ENCODE assay signal across 22 cellular contexts in the genomic region with DNA sequence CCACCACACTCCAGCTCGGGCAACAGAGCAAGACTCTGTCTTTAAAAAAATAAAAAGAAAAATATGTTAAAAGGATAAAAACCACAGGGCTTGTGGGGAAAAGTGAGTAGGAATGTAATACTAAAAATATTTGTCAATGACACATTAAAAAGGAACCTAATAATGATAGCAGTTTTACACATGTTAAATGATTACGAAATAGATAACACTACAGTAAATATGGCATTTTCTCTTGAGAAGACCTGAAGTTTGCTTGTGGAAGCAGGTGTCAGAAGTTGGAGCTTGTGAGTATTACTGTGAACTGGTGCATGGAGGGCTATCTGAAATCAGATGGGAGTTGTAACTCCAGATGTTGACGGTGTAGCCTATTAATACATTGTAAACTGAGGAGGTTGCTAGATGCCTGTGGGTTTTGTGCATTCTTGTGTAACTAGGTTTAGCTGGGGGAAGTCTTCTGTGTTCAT. TPM values are rescaled to one million over a fixed set of nuclear protein-coding genes. Genes with fewer than 3 reads are reported as not detected.
A peak's percentile ranks its signal among the peaks of the same experiment; 100 is the strongest.
DNase-seq lines count a peak whose midpoint lies in the region; ATAC-seq, FAIRE-seq and TF ChIP-seq lines count a peak whose summit lies in the region.
"Had no signal": no experiment of that assay in that cellular context is flagged by ENCODE, and none has a peak within 500 bp of the region (broad histone marks: within the 10 kb centered on the region; RNA-seq: fewer than 3 reads in every experiment).

No MANE protein-coding gene starts in this region.

- H3K4me2 ChIP-seq in HepG2 (ENCODE audit: low read depth, low read length) (no peak overlapping the region), hepatocyte (no peak overlapping the region)
- H3K4me2 ChIP-seq: A549 had no signal

- no peak for TF ChIP-seq EP300 in HepG2 (IDR thresholded peaks at IDR 0.05; ENCODE audit: low read depth in 2 of 2, low read length in 2 of 2)
- no peak for TF ChIP-seq EP300 in HepG2 (CRISPR knock-in tag; IDR thresholded peaks at IDR 0.05; ENCODE audit: borderline replicate concordance)

- no peak for FAIRE-seq in HepG2 (lab: Jason Lieb, UNC)
- FAIRE-seq: A549 had no signal

- TF ChIP-seq CTCF in HepG2 (CRISPR knock-in tag; IDR thresholded peaks at IDR 0.05) (no peak), right lobe of liver (IDR thresholded peaks at IDR 0.05) (no peak), astrocyte of the spinal cord (IDR thresholded peaks at IDR 0.05; ENCODE audit: low read depth, low read length) (no peak), foreskin keratinocyte (conservative IDR thresholded peaks at IDR 0.05) (no peak), hepatocyte (IDR thresholded peaks at IDR 0.05; ENCODE audit: poor library complexity) (no peak)

- no peak for TF ChIP-seq RAD21 in HepG2 (CRISPR knock-in tag; IDR thresholded peaks at IDR 0.05)

- no peak for ATAC-seq in HepG2
- no peak for ATAC-seq in right lobe of liver
- no peak for ATAC-seq in foreskin keratinocyte
- no peak for ATAC-seq in GM21526 (IDR thresholded peaks at IDR 0.05; ENCODE audit: low FRiP score, unreplicated experiment)
- ATAC-seq: A549; activated CD4-positive, alpha-beta T cell treated with anti-CD3 and anti-CD28 coated beads for 36 hours; lower lobe of right lung; upper lobe of right lung had no signal

- no peak overlapping the region for H3K4me3 ChIP-seq in HepG2 (replicated peaks in 1 of 3; ENCODE audit: insufficient read depth in 1 of 3, low read depth in 2 of 3, low read length in 3 of 3)
- no peak overlapping the region for H3K4me3 ChIP-seq in right lobe of liver
- no peak overlapping the region for H3K4me3 ChIP-seq in astrocyte of the spinal cord (ENCODE audit: low read depth, low read length)
- no peak overlapping the region for H3K4me3 ChIP-seq in hepatocyte
- H3K4me3 ChIP-seq: A549, breast epithelium, lower lobe of right lung, upper lobe of right lung had no signal

- no TSS peak for BruUV-seq in HepG2 (replicated peaks; lab: Mats Ljungman, UMichigan)

- intact Hi-C loops in HepG2 (cut with micrococcal nuclease; ENCODE audit: unreplicated experiment): no loop called here
- intact Hi-C loops in right lobe of liver (cut with DNase I): no loop called here

- H4K20me1 ChIP-seq in HepG2 (ENCODE audit: insufficient read depth, low read length): no peaks in the 10 kb centered on the region
- no peaks in the 10 kb centered on the region for H4K20me1 ChIP-seq in hepatocyte (ENCODE audit: insufficient read depth, poor library complexity, severe bottlenecking)

- H3K27ac ChIP-seq in HepG2 (ENCODE audit: extremely low read length, insufficient read depth, low read length): no peak overlapping the region
- H3K27ac ChIP-seq in right lobe of liver: no peak overlapping the region
- H3K27ac ChIP-seq in foreskin keratinocyte: no peak overlapping the region
- no peak overlapping the region for H3K27ac ChIP-seq in hepatocyte
- H3K27ac ChIP-seq: A549, breast epithelium, lower lobe of right lung, upper lobe of right lung had no signal

- DNase-seq in HepG2 (ENCODE audit: low spot score) (no peak), right lobe of liver (no peak), astrocyte of the spinal cord (ENCODE audit: low read depth, low spot score) (peak; percentile 79), foreskin keratinocyte (peak; percentile 14 to 27), hepatocyte (ENCODE audit: low spot score) (no peak), RKO (ENCODE audit: low spot score) (no peak), NCI-H82 (lab: John Stamatoyannopoulos, UW) (no peak)
- DNase-seq: activated CD4-positive, alpha-beta T cell treated with anti-CD3 and anti-CD28 coated beads for 36 hours; activated naive CD4-positive, alpha-beta T cell; effector CD4-positive, alpha-beta T cell; GDM1; lower lobe of right lung; MV-4-11; naive B cell; NCI-H2081; NCI-H524; stimulated activated naive CD4-positive, alpha-beta T cell; T1000; upper lobe of right lung had no signal

- H3K36me3 ChIP-seq in HepG2 (replicated peaks in 1 of 2; ENCODE audit: control insufficient read depth in 1 of 2, insufficient read depth in 2 of 2, low read length in 2 of 2): peaks cover 12 to 20% of the 10 kb centered on the region in 2 experiments
- H3K36me3 ChIP-seq in right lobe of liver: no peaks in the 10 kb centered on the region
- no peaks in the 10 kb centered on the region for H3K36me3 ChIP-seq in hepatocyte (replicated peaks; ENCODE audit: insufficient read depth, low read depth)
- H3K36me3 ChIP-seq: breast epithelium had no signal

- in situ Hi-C loops in HepG2 (cut with HindIII; ENCODE audit: extremely low pct_ligation_motif_present, low pct_unique_long_range_greater_than_20kb) (no loop called here), astrocyte of the spinal cord (cut with HindIII; ENCODE audit: low sequenced_read_pairs) (no loop called here)

- H3K79me2 ChIP-seq in HepG2 (ENCODE audit: insufficient read depth, low read length) (no peaks in the 10 kb centered on the region), hepatocyte (no peaks in the 10 kb centered on the region)

- H3K9me3 ChIP-seq in HepG2 (ENCODE audit: low read length) (no peaks in the 10 kb centered on the region), right lobe of liver (no peaks in the 10 kb centered on the region), hepatocyte (ENCODE audit: low read depth) (no peaks in the 10 kb centered on the region)
- H3K9me3 ChIP-seq: A549, breast epithelium, lower lobe of right lung, upper lobe of right lung had no signal

- POLR2A ChIA-PET in HepG2 (lab: Yijun Ruan, JAX): no interaction called here

- 95% methylated on average over 3 of the region's 3 CpGs for WGBS in HepG2 (ENCODE audit: low lambda C conversion rate)
- WGBS in right lobe of liver (ENCODE audit: insufficient coverage, low coverage, low lambda C conversion rate, missing lambda C conversion rate): 96% methylated on average over 3 of the region's 3 CpGs
- 74% methylated on average over 3 of the region's 3 CpGs for WGBS in hepatocyte (ENCODE audit: low lambda C conversion rate, missing lambda C conversion rate)

- no peak overlapping the region for H3K9ac ChIP-seq in HepG2 (ENCODE audit: insufficient read depth, low read depth, low read length)

- H2AFZ ChIP-seq in HepG2 (ENCODE audit: low read length) (no peak overlapping the region), hepatocyte (no peak overlapping the region)

- H3K9me2 ChIP-seq in hepatocyte (replicated peaks; ENCODE audit: insufficient read depth): no peaks in the 10 kb centered on the region

- no peaks in the 10 kb centered on the region for H3K27me3 ChIP-seq in HepG2 (ENCODE audit: control insufficient read depth in 1 of 2, insufficient read depth in 2 of 2, low read length in 2 of 2)
- H3K27me3 ChIP-seq in right lobe of liver: no peaks in the 10 kb centered on the region
- H3K27me3 ChIP-seq in foreskin keratinocyte: no peaks in the 10 kb centered on the region
- no peaks in the 10 kb centered on the region for H3K27me3 ChIP-seq in hepatocyte
- H3K27me3 ChIP-seq: breast epithelium, upper lobe of right lung had no signal

- H3K4me1 ChIP-seq in HepG2 (ENCODE audit: insufficient read depth, low read length): no peaks in the 10 kb centered on the region
- H3K4me1 ChIP-seq in right lobe of liver: peaks cover 0 to 6% (median 0%) of the 10 kb centered on the region in 4 donors
- H3K4me1 ChIP-seq in foreskin keratinocyte: no peaks in the 10 kb centered on the region
- no peaks in the 10 kb centered on the region for H3K4me1 ChIP-seq in hepatocyte (ENCODE audit: insufficient read depth)
- H3K4me1 ChIP-seq: breast epithelium, lower lobe of right lung, upper lobe of right lung had no signal

- TF ChIP-seq POLR2A in HepG2 (IDR thresholded peaks at IDR 0.05; ENCODE audit: insufficient read depth in 1 of 2, low read depth in 2 of 2, low read length in 2 of 2) (no peak), right lobe of liver (IDR thresholded peaks at IDR 0.05) (no peak)

- CTCF ChIA-PET in HepG2 (lab: Yijun Ruan, JAX; ENCODE audit: low intra/inter-chr PET ratio, low total read pairs): no interaction called here

TF ChIP-seq in HepG2, 621 proteins besides CTCF, POLR2A, EP300 and RAD21 (continues in another document):
- peak; percentile 86 for TF ChIP-seq CEBPB (IDR thresholded peaks at IDR 0.05; ENCODE audit: borderline replicate concordance, low read depth, low read length)

RNA-seq across cellular contexts. Expression of gene CLEC18A, which starts 44.3 kb away (rescaled TPM):
- total RNA-seq in HepG2 (2016; rRNA removed; fragmentation: Illumina TruSeq; extraction: Trizol) (0.22 TPM in 1 of 2 replicates, not detected in the other), right lobe of liver (1 to 10 TPM in 1 of 6 experiments, under 1 TPM in 3, not detected in 2; 0.11 to 1.1 (median 0.79) TPM), foreskin keratinocyte (0.10 and 0.11 TPM in 2 replicates), hepatocyte (1.3 and 1.9 TPM in 2 replicates)
- total RNA-seq in HepG2 (2016; cell fraction: cytosol; rRNA removed; fragmentation: Illumina TruSeq; extraction: Trizol; ENCODE audit: low read depth): 0.20 TPM in 1 of 2 replicates, not detected in the other
- 0.28 TPM in 1 of 2 replicates, not detected in the other for total RNA-seq in HepG2 (2016; cell fraction: insoluble cytoplasmic fraction; rRNA removed; fragmentation: Illumina TruSeq; extraction: Trizol)
- total RNA-seq in HepG2 (2016; cell fraction: membrane; rRNA removed; fragmentation: Illumina TruSeq; extraction: Trizol): 0.09 and 0.10 TPM in 2 replicates
- total RNA-seq in HepG2 (2016; cell fraction: nucleus; rRNA removed; fragmentation: Illumina TruSeq; extraction: Trizol): 0.19 and 0.99 TPM in 2 replicates
- polyA plus RNA-seq in HepG2 (2011; rRNA removed) (0.42 and 0.72 TPM in 2 replicates), foreskin keratinocyte (0.04 and 0.06 TPM in 2 replicates), hepatocyte (0.26 and 0.37 TPM in 2 replicates)
- 0.20 and 0.26 TPM in 2 replicates for polyA plus RNA-seq in HepG2 (2011; cell fraction: cytosol; rRNA removed)
- polyA plus RNA-seq in HepG2 (2011; cell fraction: nucleus; rRNA removed): 3.1 and 3.2 TPM in 2 replicates
- 0.30 and 0.51 TPM in 2 replicates for polyA plus RNA-seq in HepG2 (2012)
- not detected in 2 replicates for polyA plus RNA-seq in HepG2 (2016; cell fraction: cytosol; fragmentation: Illumina TruSeq; extraction: Trizol; ENCODE audit: low read depth)
- 0.17 TPM in 1 of 2 replicates, not detected in the other for polyA plus RNA-seq in HepG2 (2016; cell fraction: insoluble cytoplasmic fraction; fragmentation: Illumina TruSeq; extraction: Trizol; ENCODE audit: low read depth)
- not detected in 2 replicates for polyA plus RNA-seq in HepG2 (2016; cell fraction: membrane; fragmentation: Illumina TruSeq; extraction: Trizol; ENCODE audit: low read depth)
- 0.26 and 1.1 TPM in 2 replicates for polyA plus RNA-seq in HepG2 (2016; cell fraction: nucleus; fragmentation: Illumina TruSeq; extraction: Trizol; ENCODE audit: insufficient read depth, low read depth)
- 1.6 and 3.1 TPM in 2 replicates for polyA minus RNA-seq in HepG2 (2011; rRNA and poly(A)+ RNA removed; ENCODE audit: low replicate concordance)
- polyA minus RNA-seq in HepG2 (2011; cell fraction: cytosol; rRNA and poly(A)+ RNA removed): 0.35 TPM in 1 of 2 replicates, not detected in the other
- 0.90 and 1.4 TPM in 2 replicates for polyA minus RNA-seq in HepG2 (2011; cell fraction: nucleus; rRNA and poly(A)+ RNA removed)

Comparison
In these comparisons a context has a peak if more than half of its experiments do, and no peak if none do; other contexts are left out.
1. DNase-seq: peak in astrocyte of the spinal cord (single experiment) and foreskin keratinocyte (2 of 2); none in HepG2 (single experiment), right lobe of liver (0 of 3), hepatocyte (single experiment), RKO (single experiment) and NCI-H82 (single experiment).